25 cellular contexts compared by ENCODE assay signal in genomic region chr20:44640522-44640921, GRCh38. TPM values are rescaled to one million over a fixed set of nuclear protein-coding genes. Genes with fewer than 3 reads are reported as not detected.
A peak's percentile ranks its signal among the peaks of the same experiment; 100 is the strongest.
DNase-seq lines count a peak whose midpoint lies in the region; ATAC-seq, FAIRE-seq and TF ChIP-seq lines count a peak whose summit lies in the region.
"Had no signal": no experiment of that assay in that cellular context is flagged by ENCODE, and none has a peak within 500 bp of the region (broad histone marks: within the 10 kb centered on the region; RNA-seq: fewer than 3 reads in every experiment).

No MANE protein-coding gene starts in this region.

- intact Hi-C loops in HepG2 (cut with micrococcal nuclease; ENCODE audit: unreplicated experiment), result no loop called here
- intact Hi-C loops in right lobe of liver (cut with DNase I), result no loop called here
- intact Hi-C loops in prostate gland (cut with DNase I), result no loop called here

- H4K20me1 ChIP-seq in HepG2 (ENCODE audit: insufficient read depth, low read length), result no peaks in the 10 kb centered on the region
- H4K20me1 ChIP-seq in H1 (replicated peaks in 1 of 2; ENCODE audit: control insufficient read depth in 1 of 2, insufficient read depth in 2 of 2, low read length in 2 of 2), result no peaks in the 10 kb centered on the region

- H3K36me3 ChIP-seq in HepG2 (replicated peaks in 1 of 2; ENCODE audit: control insufficient read depth in 1 of 2, insufficient read depth in 2 of 2, low read length in 2 of 2) (no peaks in the 10 kb centered on the region), right lobe of liver (no peaks in the 10 kb centered on the region), H1 (ENCODE audit: control insufficient read depth in 2 of 4, insufficient read depth in 4 of 4, low read length in 3 of 4) (peaks cover 0 to 2% (median 0%) of the 10 kb centered on the region in 4 experiments; a peak in 1 of 8 replicates), prostate gland (no peaks in the 10 kb centered on the region)
- H3K36me3 ChIP-seq: HAP-1, thoracic aorta had no signal

- H3K79me1 ChIP-seq in H1 (ENCODE audit: low read depth, low read length), result peaks cover 2% of the 10 kb centered on the region; the same call in 1 of the 2 replicates

- H2AFZ ChIP-seq in HepG2 (ENCODE audit: low read length), result no peak overlapping the region
- H2AFZ ChIP-seq in H1 (ENCODE audit: low read length), result no peak overlapping the region

- no peak for TF ChIP-seq POLR2A in HepG2 (IDR thresholded peaks at IDR 0.05; ENCODE audit: insufficient read depth in 1 of 2, low read depth in 2 of 2, low read length in 2 of 2)
- TF ChIP-seq POLR2A in right lobe of liver (IDR thresholded peaks at IDR 0.05), result no peak
- no peak for TF ChIP-seq POLR2A in H1 (IDR thresholded peaks at IDR 0.05; ENCODE audit: control extremely low read depth in 1 of 2, low read depth in 2 of 2, low read length in 2 of 2)
- TF ChIP-seq POLR2A in prostate gland (IDR thresholded peaks at IDR 0.05), result no peak

- no peak overlapping the region for H3K23ac ChIP-seq in H1 (ENCODE audit: insufficient read length)

- H3K4me3 ChIP-seq in HepG2 (replicated peaks in 1 of 3; ENCODE audit: insufficient read depth in 1 of 3, low read depth in 2 of 3, low read length in 3 of 3), result no peak overlapping the region
- no peak overlapping the region for H3K4me3 ChIP-seq in right lobe of liver
- no peak overlapping the region for H3K4me3 ChIP-seq in H1 (ENCODE audit: extremely low read depth in 1 of 4, insufficient read depth in 2 of 4, low read depth in 3 of 4, low read length in 4 of 4)
- no peak overlapping the region for H3K4me3 ChIP-seq in prostate gland
- H3K4me3 ChIP-seq: body of pancreas, HAP-1, thoracic aorta had no signal

- no peak overlapping the region; the same call in 1 of the 2 replicates for H4K8ac ChIP-seq in H1 (ENCODE audit: extremely low read depth, insufficient read depth, low read length)

- peak overlapping the region; percentile 79 for H3K4me3 Mint-ChIP-seq in T-helper 17 cell
- H3K4me3 Mint-ChIP-seq: nephron had no signal

- H3K36me3 Mint-ChIP-seq in T-helper 17 cell (ENCODE audit: low read depth), result peaks cover 9% of the 10 kb centered on the region

- no peak overlapping the region for H3K9ac ChIP-seq in HepG2 (ENCODE audit: insufficient read depth, low read depth, low read length)
- no peak overlapping the region for H3K9ac ChIP-seq in H1 (replicated peaks in 1 of 4; ENCODE audit: extremely low read depth in 1 of 4, low read depth in 3 of 4, low read length in 3 of 4)

- 87% methylated on average over 2 of the region's 2 CpGs for whole genome bisulfite sequencing in HepG2 (ENCODE audit: low lambda C conversion rate)
- WGBS in right lobe of liver (ENCODE audit: insufficient coverage, low coverage, low lambda C conversion rate, missing lambda C conversion rate), result 63% methylated on average over 2 of the region's 2 CpGs
- 96% methylated on average over 2 of the region's 2 CpGs; no CpG with 5 or more reads in 1 of the 2 experiments for WGBS in H1 (ENCODE audit: extremely low coverage in 1 of 2, insufficient coverage in 1 of 2, insufficient read length in 1 of 2, insufficient replicate concordance in 2 of 2, low coverage in 1 of 2, low lambda C conversion rate in 2 of 2, missing lambda C conversion rate in 1 of 2), 2 experiments
- WGBS in prostate gland, result 96% methylated on average over 2 of the region's 2 CpGs

- H3K27me3 ChIP-seq in HepG2 (ENCODE audit: control insufficient read depth in 1 of 2, insufficient read depth in 2 of 2, low read length in 2 of 2) (no peaks in the 10 kb centered on the region), right lobe of liver (no peaks in the 10 kb centered on the region), H1 (replicated peaks in 1 of 4; ENCODE audit: control insufficient read depth in 3 of 4, extremely low read depth in 1 of 4, insufficient read depth in 3 of 4, low read length in 3 of 4) (no peaks in the 10 kb centered on the region), prostate gland (replicated peaks; ENCODE audit: insufficient read depth) (no peaks in the 10 kb centered on the region)
- H3K27me3 ChIP-seq: body of pancreas had no signal

- H3K18ac ChIP-seq in H1 (ENCODE audit: extremely low read depth, low read length), result no peak overlapping the region

- H3K27ac ChIP-seq in HepG2 (ENCODE audit: extremely low read length, insufficient read depth, low read length) (no peak overlapping the region), right lobe of liver (no peak overlapping the region), H1 (ENCODE audit: low read depth, low read length) (no peak overlapping the region), prostate gland (no peak overlapping the region)
- H3K27ac ChIP-seq: body of pancreas, thoracic aorta, VCaP had no signal

- no peak overlapping the region for H3K14ac ChIP-seq in H1 (ENCODE audit: insufficient read length)

- CTCF ChIA-PET in HepG2 (lab: Yijun Ruan, JAX; ENCODE audit: low intra/inter-chr PET ratio, low total read pairs), result no interaction called here
- CTCF ChIA-PET in H1 (lab: Charles Lee; ENCODE audit: partially characterized antibody), result interaction anchor here (0.6 to 1.0 kb wide), 3 partner anchors 78 to 226 kb away, joined by 3 to 4 read pairs (median 3); no protein-coding TSS in a partner anchor

- TF ChIP-seq CTCF in HepG2 (CRISPR knock-in tag; IDR thresholded peaks at IDR 0.05), result no peak
- no peak for TF ChIP-seq CTCF in right lobe of liver (IDR thresholded peaks at IDR 0.05)
- no peak for TF ChIP-seq CTCF in H1 (IDR thresholded peaks at IDR 0.05; ENCODE audit: control extremely low read depth in 1 of 3, insufficient read depth in 1 of 3, low read depth in 1 of 3, low read length in 3 of 3)
- TF ChIP-seq CTCF in prostate gland (IDR thresholded peaks at IDR 0.05), result no peak

- peak overlapping the region; percentile 88 for H4K91ac ChIP-seq in H1 (replicated peaks; ENCODE audit: insufficient read length, low read length)

- no peaks in the 10 kb centered on the region for H3K9me3 ChIP-seq in HepG2 (ENCODE audit: low read length)
- H3K9me3 ChIP-seq in right lobe of liver, result no peaks in the 10 kb centered on the region
- no peaks in the 10 kb centered on the region for H3K9me3 ChIP-seq in T-helper 17 cell (ENCODE audit: control insufficient read depth, low read length, poor library complexity, severe bottlenecking)
- H3K9me3 ChIP-seq in H1 (ENCODE audit: insufficient read depth in 2 of 2, low read depth in 1 of 2, low read length in 1 of 2), result no peaks in the 10 kb centered on the region
- H3K9me3 ChIP-seq in prostate gland, result no peaks in the 10 kb centered on the region
- H3K9me3 ChIP-seq: body of pancreas, HAP-1, thoracic aorta had no signal

- no peak for ATAC-seq in HepG2
- no peak for ATAC-seq in right lobe of liver
- ATAC-seq in T-helper 17 cell, result no peak
- ATAC-seq in HG03460 (IDR thresholded peaks at IDR 0.05; ENCODE audit: unreplicated experiment), result no peak
- ATAC-seq: body of pancreas, Right ventricle myocardium inferior had no signal

- H3K79me2 ChIP-seq in HepG2 (ENCODE audit: insufficient read depth, low read length) (no peaks in the 10 kb centered on the region), H1 (ENCODE audit: control insufficient read depth in 1 of 2, insufficient read depth in 2 of 2, low read length in 2 of 2) (no peaks in the 10 kb centered on the region)

- POLR2A ChIA-PET in HepG2 (lab: Yijun Ruan, JAX), result no interaction called here
- POLR2A ChIA-PET in H1 (lab: Charles Lee; ENCODE audit: partially characterized antibody), result interaction anchor here (0.6 to 0.7 kb wide), 2 partner anchors 12 to 13 kb away, joined by 3 to 4 read pairs; no protein-coding TSS in a partner anchor

- peak overlapping the region; percentile 99 for H3K27ac Mint-ChIP-seq in T-helper 17 cell

- no peak overlapping the region for H3K4me2 ChIP-seq in HepG2 (ENCODE audit: low read depth, low read length)
- no peak overlapping the region for H3K4me2 ChIP-seq in H1 (ENCODE audit: insufficient read depth in 1 of 2, low read depth in 2 of 2, low read length in 2 of 2)

- in situ Hi-C loops in HepG2 (cut with HindIII; ENCODE audit: extremely low pct_ligation_motif_present, low pct_unique_long_range_greater_than_20kb), result no loop called here

- TF ChIP-seq EP300 in HepG2 (IDR thresholded peaks at IDR 0.05; ENCODE audit: low read depth in 2 of 2, low read length in 2 of 2) (no peak), HepG2 (CRISPR knock-in tag; IDR thresholded peaks at IDR 0.05; ENCODE audit: borderline replicate concordance) (no peak), H1 (IDR thresholded peaks at IDR 0.05; ENCODE audit: borderline replicate concordance in 1 of 2, low read depth in 2 of 2, low read length in 2 of 2) (no peak)

- peak overlapping the region; percentile 72 for H2BK120ac ChIP-seq in H1 (replicated peaks; ENCODE audit: low read depth, low read length)

- peak overlapping the region; percentile 90; the same call in 1 of the 2 replicates for H2BK12ac ChIP-seq in H1 (ENCODE audit: low read depth, low read length)

- peak overlapping the region; percentile 80; the same call in 1 of the 2 replicates for H2BK20ac ChIP-seq in H1 (ENCODE audit: low read length)

- TF ChIP-seq RAD21 in HepG2 (CRISPR knock-in tag; IDR thresholded peaks at IDR 0.05) (no peak), H1 (IDR thresholded peaks at IDR 0.05 in 1 of 2, conservative IDR thresholded peaks at IDR 0.05 in 1 of 2; ENCODE audit: low read depth in 2 of 2, low read length in 2 of 2) (no peak)

- no TSS peak for BruUV-seq in HepG2 (replicated peaks; lab: Mats Ljungman, UMichigan)

- peak overlapping the region; percentile 90 for H3K4ac ChIP-seq in H1 (replicated peaks; ENCODE audit: insufficient read length, low read depth, low read length)

- H3K27me3 Mint-ChIP-seq in T-helper 17 cell, result no peaks in the 10 kb centered on the region

- H3K4me1 ChIP-seq in HepG2 (ENCODE audit: insufficient read depth, low read length), result peaks cover 28% of the 10 kb centered on the region
- H3K4me1 ChIP-seq in right lobe of liver, result peaks cover 0 to 15% (median 4%) of the 10 kb centered on the region in 4 donors
- peaks cover 8 to 28% (median 16%) of the 10 kb centered on the region in 4 experiments for H3K4me1 ChIP-seq in H1 (replicated peaks in 1 of 4; ENCODE audit: control insufficient read depth in 3 of 4, insufficient read depth in 4 of 4, low read length in 3 of 4)
- peaks cover 3% of the 10 kb centered on the region for H3K4me1 ChIP-seq in prostate gland (replicated peaks)
- H3K4me1 ChIP-seq: HAP-1 had no signal

- peaks cover 47% of the 10 kb centered on the region for H3K4me1 Mint-ChIP-seq in T-helper 17 cell

- H3K56ac ChIP-seq in H1 (replicated peaks; ENCODE audit: insufficient read length, low read depth, low read length), result no peak overlapping the region

- peak overlapping the region; percentile 87; the same call in 1 of the 2 replicates for H2BK5ac ChIP-seq in H1 (ENCODE audit: low read depth, low read length)

- H2BK15ac ChIP-seq in H1 (ENCODE audit: low read length), result no peak overlapping the region; the same call in 1 of the 2 replicates

- H4K5ac ChIP-seq in H1 (ENCODE audit: insufficient read length, low read depth, low read length), result no peak overlapping the region

- H3K23me2 ChIP-seq in H1 (ENCODE audit: low read depth, low read length), result no peaks in the 10 kb centered on the region

- no peak for DNase-seq in HepG2 (ENCODE audit: low spot score)
- no peak for DNase-seq in right lobe of liver
- no peak for DNase-seq in T-helper 17 cell
- no peak for DNase-seq in H1 (ENCODE audit: low read depth in 1 of 2, low spot score in 2 of 2)
- no peak for DNase-seq in SK-N-DZ (ENCODE audit: low spot score)
- no peak for DNase-seq in prostate gland (ENCODE audit: low spot score)
- no peak for DNase-seq in AG08395 (ENCODE audit: low spot score)
- DNase-seq: ACHN; activated CD4-positive, alpha-beta T cell treated with anti-CD3 and anti-CD28 coated beads, Interleukin-2, amount 50 U/mL, for 4 hours; activated naive CD4-positive, alpha-beta T cell treated with anti-CD3 and anti-CD28 coated beads, Interleukin-2, amount 50 U/mL, for 16 hours; activated T-cell treated with anti-CD3 and anti-CD28 coated beads, Interleukin-2, amount 50 U/mL, for 1 hour; body of pancreas; NCI-H1105; NCI-H2029 treated with DMSO at 0.1 percent for 48 hours; NCI-H446 treated with DMSO at 0.1 percent for 48 hours; stimulated activated CD4-positive, alpha-beta T cell treated with anti-CD3 and anti-CD28 coated beads, Interleukin-1b, Interleukin-23, amount 100 ng/mL, for 48 hours; stimulated activated naive CD4-positive, alpha-beta T cell; SW 1271 had no signal

- FAIRE-seq in HepG2 (lab: Jason Lieb, UNC), result no peak
- no peak for FAIRE-seq in H1 (lab: Jason Lieb, UNC)
- FAIRE-seq: GM12892 had no signal

- peak overlapping the region; percentile 88; the same call in 1 of the 2 replicates for H2AK5ac ChIP-seq in H1 (ENCODE audit: low read depth, low read length)

RNA-seq across cellular contexts. Expression of gene ADA, which starts 11.0 kb away (rescaled TPM):
- total RNA-seq in HepG2 (2016; rRNA removed; fragmentation: Illumina TruSeq; extraction: Trizol) (2.5 and 2.7 TPM in 2 replicates), right lobe of liver (1 to 10 TPM; 2.2 to 8.6 (median 3.7) TPM), T-helper 17 cell (10 to 100 TPM; 36.0 to 36.1 TPM), prostate gland (1 to 10 TPM; 1.1 to 10.0 TPM)
- total RNA-seq in HepG2 (2016; cell fraction: cytosol; rRNA removed; fragmentation: Illumina TruSeq; extraction: Trizol; ENCODE audit: low read depth), result 1.3 and 2.8 TPM in 2 replicates
- 2.0 and 2.9 TPM in 2 replicates for total RNA-seq in HepG2 (2016; cell fraction: insoluble cytoplasmic fraction; rRNA removed; fragmentation: Illumina TruSeq; extraction: Trizol)
- 1.9 and 2.5 TPM in 2 replicates for total RNA-seq in HepG2 (2016; cell fraction: membrane; rRNA removed; fragmentation: Illumina TruSeq; extraction: Trizol)
- total RNA-seq in HepG2 (2016; cell fraction: nucleus; rRNA removed; fragmentation: Illumina TruSeq; extraction: Trizol), result 1.4 and 1.6 TPM in 2 replicates
- polyA plus RNA-seq in HepG2 (2011; rRNA removed) (9.8 and 11.3 TPM in 2 replicates), H1 (2011; rRNA removed) (32.8 and 33.9 TPM in 2 replicates)
- polyA plus RNA-seq in HepG2 (2011; cell fraction: cytosol; rRNA removed), result 9.6 and 12.4 TPM in 2 replicates
- 13.3 and 16.8 TPM in 2 replicates for polyA plus RNA-seq in HepG2 (2011; cell fraction: nucleus; rRNA removed)
- polyA plus RNA-seq in HepG2 (2012), result 5.1 and 6.0 TPM in 2 replicates
- polyA plus RNA-seq in HepG2 (2016; cell fraction: cytosol; fragmentation: Illumina TruSeq; extraction: Trizol; ENCODE audit: low read depth), result 2.7 and 3.0 TPM in 2 replicates
- polyA plus RNA-seq in HepG2 (2016; cell fraction: insoluble cytoplasmic fraction; fragmentation: Illumina TruSeq; extraction: Trizol; ENCODE audit: low read depth), result 4.0 and 4.3 TPM in 2 replicates
- 3.2 TPM in 2 replicates for polyA plus RNA-seq in HepG2 (2016; cell fraction: membrane; fragmentation: Illumina TruSeq; extraction: Trizol; ENCODE audit: low read depth)
- 4.3 and 4.8 TPM in 2 replicates for polyA plus RNA-seq in HepG2 (2016; cell fraction: nucleus; fragmentation: Illumina TruSeq; extraction: Trizol; ENCODE audit: insufficient read depth, low read depth)
- polyA minus RNA-seq in HepG2 (2011; rRNA and poly(A)+ RNA removed; ENCODE audit: low replicate concordance), result 7.0 and 23.8 TPM in 2 replicates
- polyA minus RNA-seq in HepG2 (2011; cell fraction: cytosol; rRNA and poly(A)+ RNA removed), result 2.5 and 2.9 TPM in 2 replicates
- polyA minus RNA-seq in HepG2 (2011; cell fraction: nucleus; rRNA and poly(A)+ RNA removed), result 2.5 and 2.8 TPM in 2 replicates
- total RNA-seq in H1 (2021; fragmentation: NEBNext Ultra II Directional; extraction: Animal tissue kit (Norgen Biotek cat#: 25700)), result 19.5 and 19.9 TPM in 2 replicates
- polyA plus RNA-seq in H1 (2011; cell fraction: cytosol; rRNA removed), result 39.6 TPM
- polyA plus RNA-seq in H1 (2011; cell fraction: nucleus; rRNA removed), result 34.6 TPM
- 17.2 to 32.7 TPM (median 27.5 TPM) in 4 replicates for polyA plus RNA-seq in H1 (2012, experiment 1 of 2)
- 29.3 TPM for polyA plus RNA-seq in H1 (2012, experiment 2 of 2)
- polyA plus RNA-seq in H1 (2013, experiment 1 of 2), result 16.4 TPM
- 15.0 TPM for polyA plus RNA-seq in H1 (2013, experiment 2 of 2)
- polyA minus RNA-seq in H1 (2011; rRNA and poly(A)+ RNA removed), result 18.1 and 23.1 TPM in 2 replicates
- polyA minus RNA-seq in H1 (2011; cell fraction: cytosol; rRNA and poly(A)+ RNA removed), result 12.4 TPM
- 11.7 TPM for polyA minus RNA-seq in H1 (2011; cell fraction: nucleus; rRNA and poly(A)+ RNA removed)
- polyA plus RNA-seq in SK-N-DZ (2014; cell fraction: cytosol; rRNA removed), result 3.1 and 4.4 TPM in 2 replicates
- polyA plus RNA-seq in SK-N-DZ (2014; cell fraction: nucleus; rRNA removed), result 4.5 and 5.8 TPM in 2 replicates

RNA-seq across cellular contexts. Expression of gene PKIG, which starts 58.1 kb away (rescaled TPM):
- total RNA-seq in HepG2 (2016; rRNA removed; fragmentation: Illumina TruSeq; extraction: Trizol) (44.5 and 47.6 TPM in 2 replicates), right lobe of liver (10 to 100 TPM; 11.7 to 31.7 (median 21.8) TPM), T-helper 17 cell (1 to 10 TPM; 2.2 to 4.5 TPM), prostate gland (10 to 100 TPM; 60.9 to 81.1 TPM)
- 153 and 165 TPM in 2 replicates for total RNA-seq in HepG2 (2016; cell fraction: cytosol; rRNA removed; fragmentation: Illumina TruSeq; extraction: Trizol; ENCODE audit: low read depth)
- total RNA-seq in HepG2 (2016; cell fraction: insoluble cytoplasmic fraction; rRNA removed; fragmentation: Illumina TruSeq; extraction: Trizol), result 46.5 and 47.5 TPM in 2 replicates
- total RNA-seq in HepG2 (2016; cell fraction: membrane; rRNA removed; fragmentation: Illumina TruSeq; extraction: Trizol), result 152 and 172 TPM in 2 replicates
- 15.9 and 17.5 TPM in 2 replicates for total RNA-seq in HepG2 (2016; cell fraction: nucleus; rRNA removed; fragmentation: Illumina TruSeq; extraction: Trizol)
- polyA plus RNA-seq in HepG2 (2011; rRNA removed) (30.8 and 31.0 TPM in 2 replicates), H1 (2011; rRNA removed) (34.3 and 37.5 TPM in 2 replicates)
- polyA plus RNA-seq in HepG2 (2011; cell fraction: cytosol; rRNA removed), result 38.5 and 44.2 TPM in 2 replicates
- polyA plus RNA-seq in HepG2 (2011; cell fraction: nucleus; rRNA removed), result 16.9 and 18.1 TPM in 2 replicates
- 31.8 and 34.8 TPM in 2 replicates for polyA plus RNA-seq in HepG2 (2012)
- 204 and 234 TPM in 2 replicates for polyA plus RNA-seq in HepG2 (2016; cell fraction: cytosol; fragmentation: Illumina TruSeq; extraction: Trizol; ENCODE audit: low read depth)
- 54.1 and 61.3 TPM in 2 replicates for polyA plus RNA-seq in HepG2 (2016; cell fraction: insoluble cytoplasmic fraction; fragmentation: Illumina TruSeq; extraction: Trizol; ENCODE audit: low read depth)
- 173 and 198 TPM in 2 replicates for polyA plus RNA-seq in HepG2 (2016; cell fraction: membrane; fragmentation: Illumina TruSeq; extraction: Trizol; ENCODE audit: low read depth)
- polyA plus RNA-seq in HepG2 (2016; cell fraction: nucleus; fragmentation: Illumina TruSeq; extraction: Trizol; ENCODE audit: insufficient read depth, low read depth), result 31.1 and 35.7 TPM in 2 replicates
- polyA minus RNA-seq in HepG2 (2011; rRNA and poly(A)+ RNA removed; ENCODE audit: low replicate concordance), result 5.9 and 22.6 TPM in 2 replicates
- 13.4 and 14.9 TPM in 2 replicates for polyA minus RNA-seq in HepG2 (2011; cell fraction: cytosol; rRNA and poly(A)+ RNA removed)
- 9.3 and 9.9 TPM in 2 replicates for polyA minus RNA-seq in HepG2 (2011; cell fraction: nucleus; rRNA and poly(A)+ RNA removed)
- 25.4 and 26.7 TPM in 2 replicates for total RNA-seq in H1 (2021; fragmentation: NEBNext Ultra II Directional; extraction: Animal tissue kit (Norgen Biotek cat#: 25700))
- 33.3 TPM for polyA plus RNA-seq in H1 (2011; cell fraction: cytosol; rRNA removed)
- polyA plus RNA-seq in H1 (2011; cell fraction: nucleus; rRNA removed), result 21.0 TPM
- 23.8 to 29.8 TPM (median 27.7 TPM) in 4 replicates for polyA plus RNA-seq in H1 (2012, experiment 1 of 2)
- polyA plus RNA-seq in H1 (2012, experiment 2 of 2), result 38.2 TPM
- 32.9 TPM for polyA plus RNA-seq in H1 (2013, experiment 1 of 2)
- 35.0 TPM for polyA plus RNA-seq in H1 (2013, experiment 2 of 2)
- 8.6 and 9.8 TPM in 2 replicates for polyA minus RNA-seq in H1 (2011; rRNA and poly(A)+ RNA removed)
- polyA minus RNA-seq in H1 (2011; cell fraction: cytosol; rRNA and poly(A)+ RNA removed), result 11.9 TPM
- polyA minus RNA-seq in H1 (2011; cell fraction: nucleus; rRNA and poly(A)+ RNA removed), result 7.6 TPM
- polyA plus RNA-seq in SK-N-DZ (2014; cell fraction: cytosol; rRNA removed), result 42.9 and 46.8 TPM in 2 replicates
- polyA plus RNA-seq in SK-N-DZ (2014; cell fraction: nucleus; rRNA removed), result 21.9 and 23.0 TPM in 2 replicates

Comparison
In these comparisons a context has a peak if more than half of its experiments do, and no peak if none do; other contexts are left out.
1. Of the 41 proteins assayed by ChIP-seq in both HepG2 and H1: peak only in HepG2: SRF; only in H1: KDM1A; in both: none; in neither: 39.